ENCODE assay signal across 1 cellular context in the genomic region with DNA sequence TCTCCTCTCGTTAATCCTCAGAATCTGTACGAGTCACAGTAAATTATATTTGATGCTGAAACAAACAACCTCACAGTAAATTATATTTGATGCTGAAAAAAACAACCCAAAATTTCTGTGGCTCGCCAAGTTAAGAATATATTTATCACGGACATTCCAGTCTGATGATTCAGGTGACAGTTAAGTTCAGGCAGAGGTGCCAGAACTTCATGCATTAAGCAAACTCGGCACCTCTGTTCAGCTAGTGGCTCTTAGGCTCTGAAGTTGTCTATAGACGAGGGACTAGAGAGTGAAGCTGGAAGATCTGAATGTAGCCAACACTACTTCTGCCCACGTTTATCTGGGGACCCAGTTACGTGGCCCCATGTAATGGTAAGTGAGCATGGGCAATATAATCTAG.
TF ChIP-seq lines count a peak whose summit lies in the region.

No MANE protein-coding gene starts in this region.

TF ChIP-seq in IMR-90, 13 proteins besides CTCF, POLR2A, EP300 and RAD21 (continued from another document):
- TF ChIP-seq, protein P1, sequence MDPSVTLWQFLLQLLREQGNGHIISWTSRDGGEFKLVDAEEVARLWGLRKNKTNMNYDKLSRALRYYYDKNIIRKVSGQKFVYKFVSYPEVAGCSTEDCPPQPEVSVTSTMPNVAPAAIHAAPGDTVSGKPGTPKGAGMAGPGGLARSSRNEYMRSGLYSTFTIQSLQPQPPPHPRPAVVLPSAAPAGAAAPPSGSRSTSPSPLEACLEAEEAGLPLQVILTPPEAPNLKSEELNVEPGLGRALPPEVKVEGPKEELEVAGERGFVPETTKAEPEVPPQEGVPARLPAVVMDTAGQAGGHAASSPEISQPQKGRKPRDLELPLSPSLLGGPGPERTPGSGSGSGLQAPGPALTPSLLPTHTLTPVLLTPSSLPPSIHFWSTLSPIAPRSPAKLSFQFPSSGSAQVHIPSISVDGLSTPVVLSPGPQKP (IDR thresholded peaks at IDR 0.05; ENCODE audit: borderline replicate concordance, low read depth, low read length): no peak
- no peak for TF ChIP-seq RFX5 (IDR thresholded peaks at IDR 0.05; ENCODE audit: low read depth, low read length)
- no peak for TF ChIP-seq FOS (IDR thresholded peaks at IDR 0.05; ENCODE audit: low read depth, low read length)
- no peak for TF ChIP-seq NFE2L2 (IDR thresholded peaks at IDR 0.05; ENCODE audit: low read depth, low read length)
- no peak for TF ChIP-seq BHLHE40 (IDR thresholded peaks at IDR 0.05; ENCODE audit: low read depth, low read length)
- TF ChIP-seq, protein P2, sequence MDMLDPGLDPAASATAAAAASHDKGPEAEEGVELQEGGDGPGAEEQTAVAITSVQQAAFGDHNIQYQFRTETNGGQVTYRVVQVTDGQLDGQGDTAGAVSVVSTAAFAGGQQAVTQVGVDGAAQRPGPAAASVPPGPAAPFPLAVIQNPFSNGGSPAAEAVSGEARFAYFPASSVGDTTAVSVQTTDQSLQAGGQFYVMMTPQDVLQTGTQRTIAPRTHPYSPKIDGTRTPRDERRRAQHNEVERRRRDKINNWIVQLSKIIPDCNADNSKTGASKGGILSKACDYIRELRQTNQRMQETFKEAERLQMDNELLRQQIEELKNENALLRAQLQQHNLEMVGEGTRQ (IDR thresholded peaks at IDR 0.05; ENCODE audit: low read depth, low read length): no peak
- TF ChIP-seq MAFK (IDR thresholded peaks at IDR 0.05; ENCODE audit: low read depth, low read length): no peak
